In the genomic region with DNA sequence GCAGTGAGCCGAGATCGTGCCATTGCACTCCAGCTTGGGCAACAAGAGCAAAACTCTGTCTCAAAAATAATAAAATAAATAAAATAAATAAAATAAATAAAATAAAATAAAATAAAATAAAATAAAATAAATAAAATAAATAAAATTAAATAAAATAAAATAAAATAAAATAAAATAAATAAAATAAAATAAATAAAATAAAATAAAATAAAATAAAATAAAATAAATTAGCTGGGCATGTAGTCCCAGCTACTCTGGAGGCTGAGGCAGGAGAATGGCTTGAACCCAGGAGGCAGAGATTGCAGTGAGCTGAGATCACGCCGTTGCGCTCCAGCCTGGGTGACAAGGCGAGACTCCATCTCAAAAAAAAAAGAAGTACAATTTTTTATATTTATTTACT, we compare ENCODE assay signal across 7 cellular contexts. TPM values are rescaled to one million over a fixed set of nuclear protein-coding genes. Genes with fewer than 3 reads are reported as not detected.
"Had no signal": no experiment of that assay in that cellular context is flagged by ENCODE, and none has a peak within 500 bp of the region (broad histone marks: within the 10 kb centered on the region; RNA-seq: fewer than 3 reads in every experiment).

No MANE protein-coding gene starts in this region.

RNA-seq across cellular contexts. Expression of gene PRSS12, which starts 53.2 kb away (rescaled TPM):
- total RNA-seq: activated naive CD4-positive, alpha-beta T cell treated with anti-CD3 and anti-CD28 coated beads for 36 hours; activated naive CD8-positive, alpha-beta T cell treated with anti-CD3 and anti-CD28 coated beads for 36 hours; activated naive CD8-positive, alpha-beta T cell treated with anti-CD3 and anti-CD28 coated beads, Interleukin-2, amount 10 ng/mL, durations not matched to agents 7 days and 5 days; activated T-helper 1 cell treated with anti-CD3 and anti-CD28 coated beads, Interleukin-12 subunit alpha, Interleukin-12 subunit beta, Interleukin-2, Interleukin-4 antibody, amounts not matched to agents 30 ng/mL and 10 ng/mL and 1 ng/mL, durations not matched to agents 14 hours and 24 hours and 36 hours; activated T-helper 17 cell treated with anti-CD3 and anti-CD28 coated beads, Interleukin-2, amount 50 U/mL, for 72 hours; activated T-helper 2 cell treated with anti-CD3 and anti-CD28 coated beads, Interferon-gamma antibody, Interleukin-2, Interleukin-4, amounts not matched to agents 10 μg/mL and 5 μg/mL and 100 μg/mL, durations not matched to agents 14 hours and 24 hours and 36 hours; ascending aorta had no signal
